ENCODE assay signal across 14 cellular contexts in the genomic region with DNA sequence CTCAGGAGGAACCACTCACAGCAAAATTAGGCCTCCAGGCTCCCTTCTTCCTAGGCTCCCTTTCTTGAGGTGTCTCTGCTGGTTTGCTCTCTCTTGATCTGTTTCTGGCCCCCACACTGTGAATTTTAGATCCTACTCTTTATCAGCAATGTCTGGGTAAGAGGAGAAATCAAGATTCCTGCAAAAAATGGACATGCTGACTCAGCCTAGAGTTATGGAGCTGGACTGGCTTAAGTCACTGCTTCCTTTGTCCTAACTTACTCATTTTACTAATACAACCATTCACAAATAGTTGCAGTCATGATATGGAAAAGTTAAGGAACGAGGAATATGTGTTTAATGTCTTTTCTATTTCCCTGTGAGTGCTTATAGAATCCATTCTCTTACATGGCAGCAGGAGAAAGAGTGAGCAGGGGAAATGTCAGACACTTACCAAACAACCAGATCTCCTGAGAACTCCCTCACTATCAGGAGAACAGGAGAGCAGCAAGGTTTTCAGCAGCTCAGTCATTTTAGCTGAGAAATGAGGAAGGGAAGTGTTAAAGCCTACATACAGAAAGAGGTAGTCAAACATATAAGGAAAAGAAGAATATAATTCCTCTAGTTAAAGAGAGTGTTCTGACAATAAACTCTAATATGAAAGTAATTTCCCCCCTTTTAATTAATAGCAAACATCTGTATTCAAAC.
A peak's percentile ranks its signal among the peaks of the same experiment; 100 is the strongest.
DNase-seq lines count a peak whose midpoint lies in the region; ATAC-seq and TF ChIP-seq lines count a peak whose summit lies in the region.
"Had no signal": no experiment of that assay in that cellular context is flagged by ENCODE, and none has a peak within 500 bp of the region (broad histone marks: within the 10 kb centered on the region; RNA-seq: fewer than 3 reads in every experiment).

No MANE protein-coding gene starts in this region.

- peak overlapping the region; percentile 37 to 80 for H2BK12ac ChIP-seq in mesenchymal stem cell (ENCODE audit: low read length in 2 of 2)

- ATAC-seq in GM18907 (IDR thresholded peaks at IDR 0.05; ENCODE audit: unreplicated experiment) (no peak), HG03460 (IDR thresholded peaks at IDR 0.05; ENCODE audit: unreplicated experiment) (no peak)
- ATAC-seq: CD8-positive, alpha-beta T cell; HCT116 had no signal

- H3K14ac ChIP-seq in mesenchymal stem cell (ENCODE audit: low read length in 2 of 2): peak overlapping the region in 1 of 2 experiments; percentile 85

- H3K4me3 ChIP-seq in AG10803 (ENCODE audit: low read length) (no peak overlapping the region), MG63 (peak overlapping the region; percentile 24), brain microvascular endothelial cell (ENCODE audit: low read depth, low read length) (peak overlapping the region; percentile 41), mesenchymal stem cell (ENCODE audit: insufficient read depth in 1 of 2, low read depth in 1 of 2, low read length in 2 of 2) (peak overlapping the region in 1 of 2 experiments; percentile 46)

- H3K23ac ChIP-seq in mesenchymal stem cell (ENCODE audit: low read length in 2 of 2): no peak overlapping the region

- H3K36me3 ChIP-seq in MG63: no peaks in the 10 kb centered on the region; the same call in 1 of the 2 replicates
- no peaks in the 10 kb centered on the region for H3K36me3 ChIP-seq in brain microvascular endothelial cell (replicated peaks)
- no peaks in the 10 kb centered on the region for H3K36me3 ChIP-seq in mesenchymal stem cell (ENCODE audit: control insufficient read depth in 1 of 2, insufficient read depth in 2 of 2, low read depth in 1 of 2, low read length in 2 of 2)

- peak overlapping the region; percentile 51 for H2AFZ ChIP-seq in mesenchymal stem cell (ENCODE audit: low read depth, low read length)

- H3K27me3 ChIP-seq in MG63 (no peaks in the 10 kb centered on the region), brain microvascular endothelial cell (replicated peaks) (no peaks in the 10 kb centered on the region), mesenchymal stem cell (ENCODE audit: control insufficient read depth in 1 of 2, insufficient read depth in 1 of 2, low read length in 2 of 2) (no peaks in the 10 kb centered on the region)

- H4K91ac ChIP-seq in mesenchymal stem cell (ENCODE audit: low read length): peak overlapping the region; percentile 6

- H2BK5ac ChIP-seq in mesenchymal stem cell (ENCODE audit: low read depth, low read length, poor library complexity, severe bottlenecking): peak overlapping the region; percentile 84

- peak overlapping the region; percentile 45 for H4K8ac ChIP-seq in mesenchymal stem cell (ENCODE audit: low read length)

- H3K4me1 ChIP-seq in mesenchymal stem cell (ENCODE audit: control insufficient read depth, insufficient read depth, low read depth, low read length): peaks cover 7% of the 10 kb centered on the region

- peak; percentile 74 for DNase-seq in AG10803 (ENCODE audit: low read depth)
- peak; percentile 49 for DNase-seq in MG63
- DNase-seq in brain microvascular endothelial cell: peak; percentile 88
- DNase-seq in mesenchymal stem cell: peak; percentile 69
- DNase-seq in KBM-7: no peak
- no peak for DNase-seq in activated gamma-delta T cell (lab: John Stamatoyannopoulos, UW)
- DNase-seq: activated CD4-positive, alpha-beta T cell treated with anti-CD3 and anti-CD28 coated beads, Interleukin-2, amount 50 U/mL, for 4 hours; activated naive CD4-positive, alpha-beta T cell treated with anti-CD3 and anti-CD28 coated beads, Interleukin-2, amount 10 ng/mL, durations not matched to agents 7 days and 5 days; CD8-positive, alpha-beta T cell; effector CD8-positive, alpha-beta T cell; SW 1271 had no signal

- H3K18ac ChIP-seq in mesenchymal stem cell (ENCODE audit: low read depth in 1 of 2, low read length in 2 of 2): peak overlapping the region; percentile 82 to 85

- TF ChIP-seq CTCF in AG10803 (conservative IDR thresholded peaks at IDR 0.05; ENCODE audit: low read length): no peak
- no peak for TF ChIP-seq CTCF in brain microvascular endothelial cell (IDR thresholded peaks at IDR 0.05; ENCODE audit: low read depth, low read length, missing control alignments)

- peak overlapping the region; percentile 75 for H3K9ac ChIP-seq in mesenchymal stem cell (ENCODE audit: low read length)

- no peak overlapping the region for H2BK120ac ChIP-seq in mesenchymal stem cell (ENCODE audit: low read depth, low read length)

- no CpG with 5 or more reads among the region's 1 CpG for WGBS in mesenchymal stem cell

- H3K4me2 ChIP-seq in mesenchymal stem cell (ENCODE audit: low read length, poor library complexity, severe bottlenecking): no peak overlapping the region

- no peak overlapping the region for H2BK15ac ChIP-seq in mesenchymal stem cell (ENCODE audit: low read depth, poor library complexity, severe bottlenecking)

- peak overlapping the region; percentile 98 for H3K27ac ChIP-seq in brain microvascular endothelial cell
- H3K27ac ChIP-seq in mesenchymal stem cell (ENCODE audit: low read length, poor library complexity, severe bottlenecking): peak overlapping the region; percentile 93

- in situ Hi-C loops in brain microvascular endothelial cell (cut with HindIII; ENCODE audit: low pct_ligation_motif_present, low sequenced_read_pairs): no loop called here
- in situ Hi-C loops in KBM-7 (cut with MboI; ENCODE audit: low pct_unique_long_range_greater_than_20kb, low sequenced_read_pairs): no loop called here

- peaks cover 5% of the 10 kb centered on the region for H3K9me3 ChIP-seq in MG63
- H3K9me3 ChIP-seq in mesenchymal stem cell (ENCODE audit: control insufficient read depth, low read length): no peaks in the 10 kb centered on the region

- peak overlapping the region; percentile 57 to 73 for H3K4ac ChIP-seq in mesenchymal stem cell (ENCODE audit: low read depth in 1 of 2, low read length in 2 of 2)

- H2AK5ac ChIP-seq in mesenchymal stem cell (ENCODE audit: low read length, severe bottlenecking): peak overlapping the region; percentile 71

- H3K79me1 ChIP-seq in mesenchymal stem cell (replicated peaks; ENCODE audit: low read length, poor library complexity, severe bottlenecking): peaks cover 4% of the 10 kb centered on the region

Comparison
In these comparisons a context has a peak if more than half of its experiments do, and no peak if none do; other contexts are left out.
1. DNase-seq: peak in AG10803 (single experiment), MG63 (single experiment), brain microvascular endothelial cell (single experiment) and mesenchymal stem cell (single experiment); none in KBM-7 (single experiment) and activated gamma-delta T cell (single experiment).